10 cellular contexts compared by ENCODE assay signal in the genomic region with DNA sequence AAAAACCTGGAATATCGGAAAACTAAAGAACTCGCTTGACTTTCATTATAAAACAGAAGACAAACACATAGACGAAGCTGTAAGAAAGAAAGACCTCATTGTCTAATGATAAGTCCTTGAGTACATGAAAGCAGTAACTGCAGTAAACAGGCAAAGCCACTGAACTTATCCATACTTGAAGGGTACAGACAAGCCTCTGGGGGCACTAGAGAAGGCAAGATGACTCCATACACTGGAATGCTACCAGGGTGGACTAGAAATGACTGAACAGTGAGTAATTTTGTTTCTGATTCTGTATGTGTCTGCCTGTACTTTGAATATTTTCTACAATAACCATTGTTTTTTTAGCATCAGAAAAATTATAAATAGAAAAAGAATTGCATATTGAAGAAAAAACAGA.
DNase-seq lines count a peak whose midpoint lies in the region; ATAC-seq, FAIRE-seq and TF ChIP-seq lines count a peak whose summit lies in the region.
"Had no signal": no experiment of that assay in that cellular context is flagged by ENCODE, and none has a peak within 500 bp of the region (broad histone marks: within the 10 kb centered on the region; RNA-seq: fewer than 3 reads in every experiment).

No MANE protein-coding gene starts in this region.

- no peak overlapping the region for H3K27ac ChIP-seq in VCaP

- H3K4me3 ChIP-seq in AG04449 (ENCODE audit: low read depth, low read length) = no peak overlapping the region
- H3K4me3 ChIP-seq: lung had no signal

- ATAC-seq in GM18502 (IDR thresholded peaks at IDR 0.05; ENCODE audit: poor library complexity, unreplicated experiment) = no peak

- CTCF ChIA-PET in AG04449 (lab: Yijun Ruan, JAX) = interaction anchor here (0.5 to 3.0 kb wide), 6 partner anchors 11 to 237 kb away, joined by 3 to 11 read pairs (median 3); no protein-coding TSS in a partner anchor

- POLR2A ChIA-PET in AG04449 (lab: Yijun Ruan, JAX) = no interaction called here

- TF ChIP-seq CTCF in AG04449 (IDR thresholded peaks at IDR 0.05; ENCODE audit: insufficient read depth, low read length, missing control alignments) (peak; percentile 56), VCaP (conservative IDR thresholded peaks at IDR 0.05) (peak; percentile 12; the same call in 1 of the 2 replicates)

- no peak for FAIRE-seq in GM19239 (lab: Jason Lieb, UNC)

- DNase-seq in AG04449 (ENCODE audit: low read depth, low spot score) (peak; percentile 47), HK-2 (ENCODE audit: unreplicated experiment) (peak; percentile 45), iPS-NIHi7 (ENCODE audit: extremely low spot score) (peak; percentile 50), GM19239 (ENCODE audit: insufficient read length, low spot score) (no peak), CD1c-positive myeloid dendritic cell (ENCODE audit: extremely low spot score) (no peak)
- DNase-seq in activated CD8-positive, alpha-beta memory T cell treated with anti-CD3 and anti-CD28 coated beads, Interleukin-2, amount 50 U/mL, for 48 hours = no peak
- DNase-seq: H7 had no signal

Comparison
In these comparisons a context has a peak if more than half of its experiments do, and no peak if none do; other contexts are left out.
1. DNase-seq: peak in AG04449 (single experiment), HK-2 (single experiment) and iPS-NIHi7 (single experiment); none in GM19239 (single experiment), activated CD8-positive, alpha-beta memory T cell treated with anti-CD3 and anti-CD28 coated beads, Interleukin-2, amount 50 U/mL, for 48 hours (single experiment) and CD1c-positive myeloid dendritic cell (single experiment).